In the genomic region with DNA sequence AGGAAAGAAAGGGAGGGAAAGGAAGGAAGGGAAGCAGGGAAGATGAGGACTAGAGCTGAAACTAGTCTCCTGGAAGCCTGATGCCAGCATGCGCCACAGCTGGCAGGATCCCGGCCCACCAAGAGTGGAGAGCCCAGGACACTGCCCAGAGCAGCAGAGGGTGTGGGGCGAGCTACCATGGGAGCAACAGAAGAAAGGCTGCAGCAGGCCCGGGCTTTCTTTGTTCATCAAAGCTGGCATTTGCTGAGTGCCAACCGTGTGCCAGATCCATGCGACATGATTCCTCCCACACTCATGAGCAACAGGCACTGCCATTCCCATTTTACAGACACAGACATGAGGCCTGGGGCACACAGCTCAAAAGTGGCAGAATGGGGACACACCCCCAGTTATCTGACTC, we compare ENCODE assay signal across 14 cellular contexts.
DNase-seq lines count a peak whose midpoint lies in the region; ATAC-seq and TF ChIP-seq lines count a peak whose summit lies in the region.
"Had no signal": no experiment of that assay in that cellular context is flagged by ENCODE, and none has a peak within 500 bp of the region (broad histone marks: within the 10 kb centered on the region; RNA-seq: fewer than 3 reads in every experiment).

No MANE protein-coding gene starts in this region.

- H3K27ac ChIP-seq in CD4-positive, alpha-beta T cell (ENCODE audit: low read depth, low read length): no peak overlapping the region
- H3K27ac ChIP-seq in right cardiac atrium (ENCODE audit: low read length): peak overlapping the region; percentile 12

- H3K4me3 ChIP-seq in right cardiac atrium (ENCODE audit: low read length) (no peak overlapping the region), lower leg skin (ENCODE audit: low read depth, poor library complexity, severe bottlenecking) (no peak overlapping the region)

- H3K9me3 Mint-ChIP-seq in CD4-positive, alpha-beta T cell: no peaks in the 10 kb centered on the region
- H3K9me3 Mint-ChIP-seq in activated T-helper 2 cell treated with anti-CD3 and anti-CD28 coated beads, Interferon-gamma antibody, Interleukin-2, Interleukin-4, amounts not matched to agents 10 μg/mL and 5 μg/mL and 100 μg/mL, durations not matched to agents 14 hours and 24 hours and 36 hours: no peaks in the 10 kb centered on the region

- no peaks in the 10 kb centered on the region for H3K27me3 Mint-ChIP-seq in CD4-positive, alpha-beta T cell
- no peaks in the 10 kb centered on the region for H3K27me3 Mint-ChIP-seq in T-helper 17 cell
- no peaks in the 10 kb centered on the region for H3K27me3 Mint-ChIP-seq in activated T-helper 2 cell treated with anti-CD3 and anti-CD28 coated beads, Interferon-gamma antibody, Interleukin-2, Interleukin-4, amounts not matched to agents 10 μg/mL and 5 μg/mL and 100 μg/mL, durations not matched to agents 14 hours and 24 hours and 36 hours (ENCODE audit: low read depth)

- H3K4me1 ChIP-seq in right cardiac atrium (ENCODE audit: control insufficient read depth, insufficient read depth, low read length): peaks cover 71% of the 10 kb centered on the region

- TF ChIP-seq CTCF in CD4-positive, alpha-beta T cell (IDR thresholded peaks at IDR 0.05): no peak
- no peak for TF ChIP-seq CTCF in lower leg skin (IDR thresholded peaks at IDR 0.05)

- H3K36me3 Mint-ChIP-seq in CD4-positive, alpha-beta T cell (ENCODE audit: low read depth): peaks cover 31% of the 10 kb centered on the region
- peaks cover 6% of the 10 kb centered on the region for H3K36me3 Mint-ChIP-seq in T-helper 17 cell (ENCODE audit: low read depth)
- H3K36me3 Mint-ChIP-seq in activated T-helper 2 cell treated with anti-CD3 and anti-CD28 coated beads, Interferon-gamma antibody, Interleukin-2, Interleukin-4, amounts not matched to agents 10 μg/mL and 5 μg/mL and 100 μg/mL, durations not matched to agents 14 hours and 24 hours and 36 hours (ENCODE audit: low read depth): peaks cover 24% of the 10 kb centered on the region

- 74% methylated on average over 6 of the region's 6 CpGs for WGBS in right cardiac atrium
- 69 to 87% methylated on average over 6 of the region's 6 CpGs for WGBS in lower leg skin, 2 donors

- H3K4me3 Mint-ChIP-seq in CD4-positive, alpha-beta T cell: peak overlapping the region; percentile 67
- H3K4me3 Mint-ChIP-seq in T-helper 17 cell: peak overlapping the region; percentile 76
- H3K4me3 Mint-ChIP-seq in activated T-helper 2 cell treated with anti-CD3 and anti-CD28 coated beads, Interferon-gamma antibody, Interleukin-2, Interleukin-4, amounts not matched to agents 10 μg/mL and 5 μg/mL and 100 μg/mL, durations not matched to agents 14 hours and 24 hours and 36 hours (ENCODE audit: low read depth): no peak overlapping the region

- H3K9me3 ChIP-seq in CD4-positive, alpha-beta T cell (ENCODE audit: control insufficient read depth, low read length): no peaks in the 10 kb centered on the region
- H3K9me3 ChIP-seq in T-helper 17 cell (ENCODE audit: control insufficient read depth, low read length, poor library complexity, severe bottlenecking): no peaks in the 10 kb centered on the region
- no peaks in the 10 kb centered on the region for H3K9me3 ChIP-seq in right cardiac atrium (ENCODE audit: control insufficient read depth, low read length)

- POLR2A ChIA-PET in CD4-positive, alpha-beta T cell (lab: Charles Lee): interaction anchor here (1.1 to 2.5 kb wide), 4 partner anchors 10 to 66 kb away, joined by 3 to 14 read pairs (median 5); no protein-coding TSS in a partner anchor

- no peak for TF ChIP-seq POLR2A in lower leg skin (IDR thresholded peaks at IDR 0.05)

- peak overlapping the region; percentile 85 for H3K27ac Mint-ChIP-seq in CD4-positive, alpha-beta T cell
- peak overlapping the region; percentile 96 for H3K27ac Mint-ChIP-seq in T-helper 17 cell
- H3K27ac Mint-ChIP-seq in activated T-helper 2 cell treated with anti-CD3 and anti-CD28 coated beads, Interferon-gamma antibody, Interleukin-2, Interleukin-4, amounts not matched to agents 10 μg/mL and 5 μg/mL and 100 μg/mL, durations not matched to agents 14 hours and 24 hours and 36 hours: no peak overlapping the region

- ATAC-seq in CD4-positive, alpha-beta T cell (ENCODE audit: poor library complexity): no peak
- ATAC-seq in T-helper 17 cell: no peak
- ATAC-seq in right cardiac atrium: no peak
- no peak for ATAC-seq in activated CD4-positive, CD25-positive, alpha-beta regulatory T cell treated with anti-CD3 and anti-CD28 coated beads, Interleukin-2, amount 50 U/mL, for 24 hours

- CTCF ChIA-PET in CD4-positive, alpha-beta T cell (lab: Charles Lee): interaction anchor here (1.3 kb wide), 1 partner anchor 44 kb away, joined by 3 read pairs; no protein-coding TSS in a partner anchor

- peaks cover 97% of the 10 kb centered on the region for H3K4me1 Mint-ChIP-seq in CD4-positive, alpha-beta T cell (ENCODE audit: low read depth)
- H3K4me1 Mint-ChIP-seq in T-helper 17 cell: peaks cover 89% of the 10 kb centered on the region
- H3K4me1 Mint-ChIP-seq in activated T-helper 2 cell treated with anti-CD3 and anti-CD28 coated beads, Interferon-gamma antibody, Interleukin-2, Interleukin-4, amounts not matched to agents 10 μg/mL and 5 μg/mL and 100 μg/mL, durations not matched to agents 14 hours and 24 hours and 36 hours (ENCODE audit: low read depth): peaks cover 32% of the 10 kb centered on the region

- intact Hi-C loops in CD4-positive, alpha-beta T cell (cut with DNase I, micrococcal nuclease): loop anchor here in 1 of 2 experiments (5.0 kb wide), 1 partner anchor 42 kb away; no protein-coding TSS in a partner anchor
- intact Hi-C loops in right cardiac atrium (cut with DNase I) (loop anchor here in 1 of 4 donors (5.0 kb wide), 1 partner anchor 33 kb away; no protein-coding TSS in a partner anchor), lower leg skin (cut with DNase I; ENCODE audit: low total_unique reads) (no loop called here)
- intact Hi-C loops in activated T-helper 2 cell treated with anti-CD3 and anti-CD28 coated beads, Interferon-gamma antibody, Interleukin-2, Interleukin-4, amounts not matched to agents 10 μg/mL and 5 μg/mL and 100 μg/mL, durations not matched to agents 14 hours and 24 hours and 36 hours (cut with micrococcal nuclease): no loop called here

- H3K27me3 ChIP-seq in CD4-positive, alpha-beta T cell (ENCODE audit: control insufficient read depth, insufficient read depth, low read length): no peaks in the 10 kb centered on the region
- H3K27me3 ChIP-seq in right cardiac atrium (ENCODE audit: control insufficient read depth, insufficient read depth): no peaks in the 10 kb centered on the region

- DNase-seq in CD4-positive, alpha-beta T cell: no peak
- DNase-seq in T-helper 17 cell (no peak), right cardiac atrium (peak in 2 of 3 donors; percentile 40 to 53), putamen (ENCODE audit: low spot score) (peak; percentile 53), lower leg skin (ENCODE audit: low spot score in 2 of 2) (no peak), HK-2 (ENCODE audit: unreplicated experiment) (no peak)
- DNase-seq in activated T-helper 2 cell treated with anti-CD3 and anti-CD28 coated beads, Interferon-gamma antibody, Interleukin-2, Interleukin-4, amounts not matched to agents 10 μg/mL and 5 μg/mL and 100 μg/mL, durations not matched to agents 14 hours and 24 hours and 36 hours (ENCODE audit: low spot score): no peak
- DNase-seq: aorta; GDM1; NCI-H1092 treated with DMSO at 0.1 percent for 48 hours; NCI-H446; stimulated activated CD4-positive, alpha-beta T cell treated with anti-CD3 and anti-CD28 coated beads, Interleukin-2, amount 100 ng/mL, for 24 hours; stimulated activated CD8-positive, alpha-beta memory T cell treated with anti-CD3 and anti-CD28 coated beads, Interleukin-4, amount 100 ng/mL, for 48 hours had no signal

Comparison
In these comparisons a context has a peak if more than half of its experiments do, and no peak if none do; other contexts are left out.
1. DNase-seq: peak in right cardiac atrium (2 of 3) and putamen (single experiment); none in CD4-positive, alpha-beta T cell (0 of 10), T-helper 17 cell (0 of 3), lower leg skin (0 of 2), activated T-helper 2 cell treated with anti-CD3 and anti-CD28 coated beads, Interferon-gamma antibody, Interleukin-2, Interleukin-4, amounts not matched to agents 10 μg/mL and 5 μg/mL and 100 μg/mL, durations not matched to agents 14 hours and 24 hours and 36 hours (single experiment) and HK-2 (single experiment).